ENCODE assay signal across 26 cellular contexts in genomic region chr20:25503946-25504345, GRCh38.
"Had no signal": no experiment of that assay in that cellular context is flagged by ENCODE, and none has a peak within 500 bp of the region (broad histone marks: within the 10 kb centered on the region; RNA-seq: fewer than 3 reads in every experiment).

No MANE protein-coding gene starts in this region.

- H3K27ac Mint-ChIP-seq: endodermal cell; memory B cell; mesothelial cell of epicardium; naive B cell; natural killer cell treated with Interleukin-12 subunit alpha and Interleukin-12 subunit beta and Interleukin-15 and Interleukin-18, amount 100 ng/mL, for 72 hours; neural progenitor cell had no signal

- H3K4me1 ChIP-seq: neural progenitor cell, suprapubic skin, upper lobe of right lung, uterus had no signal

- H3K9me3 ChIP-seq: esophagus muscularis mucosa, mucosa of descending colon, right lobe of liver, suprapubic skin, transverse colon, upper lobe of right lung, uterus had no signal

- H3K27me3 ChIP-seq: dorsolateral prefrontal cortex, esophagus muscularis mucosa, neural progenitor cell, right lobe of liver, suprapubic skin, transverse colon, upper lobe of right lung, uterus had no signal

- ATAC-seq: left lobe of liver; mucosa of descending colon; natural killer cell treated with Interleukin-12 subunit alpha and Interleukin-12 subunit beta and Interleukin-15 and Interleukin-18, amount 100 ng/mL, for 72 hours; right lobe of liver; stimulated activated naive CD8-positive, alpha-beta T cell treated with anti-CD3 and anti-CD28 coated beads, Interleukin-15, amount 100 ng/mL, for 72 hours; upper lobe of right lung had no signal

- H3K9ac ChIP-seq: neural progenitor cell had no signal

- H3K4me1 Mint-ChIP-seq: endodermal cell; immature natural killer cell; memory B cell; mesothelial cell of epicardium; naive B cell; neural progenitor cell; stimulated activated naive CD8-positive, alpha-beta T cell treated with anti-CD3 and anti-CD28 coated beads, Interleukin-15, amount 100 ng/mL, for 72 hours had no signal

- H3K4me2 ChIP-seq: neural progenitor cell had no signal

- H3K9me3 Mint-ChIP-seq: endodermal cell; mesothelial cell of epicardium; natural killer cell treated with Interleukin-12 subunit alpha and Interleukin-12 subunit beta and Interleukin-15 and Interleukin-18, amount 100 ng/mL, for 72 hours; neural progenitor cell; stimulated activated naive CD8-positive, alpha-beta T cell treated with anti-CD3 and anti-CD28 coated beads, Interleukin-15, amount 100 ng/mL, for 72 hours had no signal

- H2AFZ ChIP-seq: neural progenitor cell had no signal

- DNase-seq: cerebellar nuclear complex; dorsolateral prefrontal cortex; effector CD8-positive, alpha-beta T cell; endodermal cell; hypothalamus; immature natural killer cell; mucosa of descending colon; naive B cell; nucleus accumbens; right lobe of liver; small intestine; stimulated activated CD4-positive, alpha-beta T cell treated with anti-CD3 and anti-CD28 coated beads, Interleukin-15, amount 100 ng/mL, for 24 hours; stimulated activated CD4-positive, alpha-beta T cell treated with anti-CD3 and anti-CD28 coated beads, Interleukin-2, amount 100 ng/mL, for 48 hours; stimulated activated naive CD4-positive, alpha-beta T cell; stimulated activated naive CD8-positive, alpha-beta T cell treated with anti-CD3 and anti-CD28 coated beads, Interleukin-15, amount 100 ng/mL, for 72 hours; transverse colon; upper lobe of right lung; uterus had no signal

- H3K27ac ChIP-seq: dorsolateral prefrontal cortex, esophagus muscularis mucosa, neural progenitor cell, right lobe of liver, suprapubic skin, transverse colon, upper lobe of right lung, uterus had no signal

- H3K4me3 Mint-ChIP-seq: endodermal cell; immature natural killer cell; memory B cell; mesothelial cell of epicardium; naive B cell; natural killer cell treated with Interleukin-12 subunit alpha and Interleukin-12 subunit beta and Interleukin-15 and Interleukin-18, amount 100 ng/mL, for 72 hours; neural progenitor cell; stimulated activated naive CD8-positive, alpha-beta T cell treated with anti-CD3 and anti-CD28 coated beads, Interleukin-15, amount 100 ng/mL, for 72 hours had no signal

- H3K36me3 Mint-ChIP-seq: naive B cell; natural killer cell treated with Interleukin-12 subunit alpha and Interleukin-12 subunit beta and Interleukin-15 and Interleukin-18, amount 100 ng/mL, for 72 hours had no signal

- H3K27me3 Mint-ChIP-seq: naive B cell; natural killer cell treated with Interleukin-12 subunit alpha and Interleukin-12 subunit beta and Interleukin-15 and Interleukin-18, amount 100 ng/mL, for 72 hours; stimulated activated naive CD8-positive, alpha-beta T cell treated with anti-CD3 and anti-CD28 coated beads, Interleukin-15, amount 100 ng/mL, for 72 hours had no signal

- H3K4me3 ChIP-seq: dorsolateral prefrontal cortex, esophagus muscularis mucosa, lung, mucosa of descending colon, neural progenitor cell, right lobe of liver, suprapubic skin, transverse colon, upper lobe of right lung, uterus had no signal

- H3K36me3 ChIP-seq: neural progenitor cell, right lobe of liver, transverse colon, upper lobe of right lung, uterus had no signal
